Comparison of ENCODE assay signal across 9 cellular contexts in genomic region chr19:54178581-54179261, GRCh38. TPM values are rescaled to one million over a fixed set of nuclear protein-coding genes. Genes with fewer than 3 reads are reported as not detected.
DNase-seq lines count a peak whose midpoint lies in the region; ATAC-seq and TF ChIP-seq lines count a peak whose summit lies in the region.
"Had no signal": no experiment of that assay in that cellular context is flagged by ENCODE, and none has a peak within 500 bp of the region (broad histone marks: within the 10 kb centered on the region; RNA-seq: fewer than 3 reads in every experiment).

No MANE protein-coding gene starts in this region.

- H3K4me3 Mint-ChIP-seq in CD4-positive, CD25-positive, alpha-beta regulatory T cell, result no peak overlapping the region
- H3K4me3 Mint-ChIP-seq in HFFc6 (no peak overlapping the region), memory B cell (no peak overlapping the region)

- H3K9me3 Mint-ChIP-seq in CD4-positive, CD25-positive, alpha-beta regulatory T cell, result peaks cover 0 to 3% (median 0%) of the 10 kb centered on the region in 7 donors
- H3K9me3 Mint-ChIP-seq in HFFc6 (no peaks in the 10 kb centered on the region), memory B cell (no peaks in the 10 kb centered on the region)

- DNase-seq in CD4-positive, CD25-positive, alpha-beta regulatory T cell, result peak in 2 of 3 donors; percentile 43 to 46
- DNase-seq in HFFc6 (no peak), memory B cell (ENCODE audit: low spot score in 2 of 2) (no peak)
- DNase-seq in activated CD8-positive, alpha-beta memory T cell treated with anti-CD3 and anti-CD28 coated beads, Interleukin-2, amount 50 U/mL, for 48 hours, result peak; percentile 63

- no peak overlapping the region for H3K4me3 ChIP-seq in CD4-positive, CD25-positive, alpha-beta regulatory T cell (ENCODE audit: low read depth, low read length)
- H3K4me3 ChIP-seq: SJCRH30 had no signal

- no peaks in the 10 kb centered on the region for H3K27me3 Mint-ChIP-seq in CD4-positive, CD25-positive, alpha-beta regulatory T cell
- H3K27me3 Mint-ChIP-seq in HFFc6 (ENCODE audit: insufficient read depth) (no peaks in the 10 kb centered on the region; the same call in 1 of the 2 replicates), memory B cell (no peaks in the 10 kb centered on the region)

- H3K9me3 ChIP-seq in CD4-positive, CD25-positive, alpha-beta regulatory T cell (ENCODE audit: control insufficient read depth in 2 of 2, low read length in 2 of 2), result no peaks in the 10 kb centered on the region
- H3K9me3 ChIP-seq: SJCRH30 had no signal

- no peaks in the 10 kb centered on the region for H3K27me3 ChIP-seq in CD4-positive, CD25-positive, alpha-beta regulatory T cell (ENCODE audit: control insufficient read depth, insufficient read depth, low read length)
- H3K27me3 ChIP-seq: SJCRH30 had no signal

- peaks cover 10% of the 10 kb centered on the region for H3K36me3 Mint-ChIP-seq in CD4-positive, CD25-positive, alpha-beta regulatory T cell
- H3K36me3 Mint-ChIP-seq in HFFc6 (ENCODE audit: low read depth) (peaks cover 23% of the 10 kb centered on the region), memory B cell (peaks cover 4% of the 10 kb centered on the region)

- H3K4me1 ChIP-seq in CD4-positive, CD25-positive, alpha-beta regulatory T cell (ENCODE audit: control insufficient read depth, insufficient read depth, low read length, poor library complexity, severe bottlenecking), result no peaks in the 10 kb centered on the region

- H3K27ac Mint-ChIP-seq in CD4-positive, CD25-positive, alpha-beta regulatory T cell, result peak overlapping the region in 1 of 3 donors; percentile 65
- H3K27ac Mint-ChIP-seq in HFFc6 (no peak overlapping the region), memory B cell (no peak overlapping the region)

- ATAC-seq in CD4-positive, CD25-positive, alpha-beta regulatory T cell (ENCODE audit: low read depth in 2 of 2), result peak; percentile 74 to 76
- ATAC-seq in memory B cell (ENCODE audit: low read depth) (peak; percentile 92), HG03378 (IDR thresholded peaks at IDR 0.05; ENCODE audit: unreplicated experiment) (no peak), GM18520 (IDR thresholded peaks at IDR 0.05; ENCODE audit: unreplicated experiment) (no peak), HG02840 (IDR thresholded peaks at IDR 0.05; ENCODE audit: low FRiP score, unreplicated experiment) (no peak), HG03025 (IDR thresholded peaks at IDR 0.05; ENCODE audit: low FRiP score, unreplicated experiment) (no peak)

- peaks cover 0 to 2% (median under 1%) of the 10 kb centered on the region in 4 donors for H3K4me1 Mint-ChIP-seq in CD4-positive, CD25-positive, alpha-beta regulatory T cell
- H3K4me1 Mint-ChIP-seq in HFFc6 (ENCODE audit: low read depth), result no peaks in the 10 kb centered on the region
- peaks cover 7% of the 10 kb centered on the region for H3K4me1 Mint-ChIP-seq in memory B cell

- H3K36me3 ChIP-seq in CD4-positive, CD25-positive, alpha-beta regulatory T cell (ENCODE audit: control insufficient read depth, insufficient read depth, low read length), result no peaks in the 10 kb centered on the region

- 0 out of 2 replicates have a peak, but pooled peaks have one; percentile 7 for TF ChIP-seq CTCF in HFFc6 (IDR thresholded peaks at IDR 0.05)

- no peak overlapping the region for H3K27ac ChIP-seq in CD4-positive, CD25-positive, alpha-beta regulatory T cell (ENCODE audit: insufficient read depth, low read length, poor library complexity, severe bottlenecking)
- H3K27ac ChIP-seq: SJCRH30 had no signal

RNA-seq across cellular contexts. Expression of gene TMC4, which starts 5.8 kb away (rescaled TPM):
- 1.1 TPM for total RNA-seq in CD4-positive, CD25-positive, alpha-beta regulatory T cell
- under 1 TPM in 3 of 4 donors, not detected in 1; 0.42 to 0.60 (median 0.49) TPM for polyA plus RNA-seq in CD4-positive, CD25-positive, alpha-beta regulatory T cell
- total RNA-seq in HFFc6 (2021; fragmentation: NEBNext Ultra II Directional; extraction: Animal tissue kit (Norgen Biotek cat#: 25700)), result under 1 TPM; 0.43 to 0.70 (median 0.55) TPM
- total RNA-seq: SJCRH30 had no signal

RNA-seq across cellular contexts. Expression of gene MBOAT7, which starts 10.7 kb away (rescaled TPM):
- 25.8 TPM for total RNA-seq in CD4-positive, CD25-positive, alpha-beta regulatory T cell
- 10 to 100 TPM; 10.8 to 17.2 (median 15.0) TPM for polyA plus RNA-seq in CD4-positive, CD25-positive, alpha-beta regulatory T cell
- 100 to 1,000 TPM; 263 to 354 (median 313) TPM for total RNA-seq in HFFc6 (2021; fragmentation: NEBNext Ultra II Directional; extraction: Animal tissue kit (Norgen Biotek cat#: 25700))

RNA-seq across cellular contexts. Expression of gene TSEN34, which starts 12.4 kb away (rescaled TPM):
- 10.1 TPM for total RNA-seq in CD4-positive, CD25-positive, alpha-beta regulatory T cell
- 10 to 100 TPM; 36.6 to 55.5 (median 49.7) TPM for polyA plus RNA-seq in CD4-positive, CD25-positive, alpha-beta regulatory T cell
- total RNA-seq in HFFc6 (2021; fragmentation: NEBNext Ultra II Directional; extraction: Animal tissue kit (Norgen Biotek cat#: 25700)), result 10 to 100 TPM; 51.2 to 58.8 (median 54.4) TPM

RNA-seq across cellular contexts. Expression of gene LENG1, which starts 19.2 kb away (rescaled TPM):
- 9.3 TPM for total RNA-seq in CD4-positive, CD25-positive, alpha-beta regulatory T cell
- polyA plus RNA-seq in CD4-positive, CD25-positive, alpha-beta regulatory T cell, result 10 to 100 TPM; 12.2 to 17.5 (median 13.8) TPM
- 1 to 10 TPM; 3.7 to 7.6 (median 6.2) TPM for total RNA-seq in HFFc6 (2021; fragmentation: NEBNext Ultra II Directional; extraction: Animal tissue kit (Norgen Biotek cat#: 25700))

RNA-seq across cellular contexts. Expression of gene RPS9, which starts 21.9 kb away (rescaled TPM):
- total RNA-seq in CD4-positive, CD25-positive, alpha-beta regulatory T cell, result 1,161 TPM
- polyA plus RNA-seq in CD4-positive, CD25-positive, alpha-beta regulatory T cell, result 1,000 to 10,000 TPM in 2 of 4 donors, 100 to 1,000 TPM in 2; 756 to 1,075 (median 892) TPM
- 1,000 to 10,000 TPM; 1,015 to 1,196 (median 1,082) TPM for total RNA-seq in HFFc6 (2021; fragmentation: NEBNext Ultra II Directional; extraction: Animal tissue kit (Norgen Biotek cat#: 25700))

Comparison
In these comparisons a context has a peak if more than half of its experiments do, and no peak if none do; other contexts are left out.
1. ATAC-seq: peak in CD4-positive, CD25-positive, alpha-beta regulatory T cell (2 of 2) and memory B cell (single experiment); none in HG03378 (single experiment), GM18520 (single experiment), HG02840 (single experiment) and HG03025 (single experiment).
2. DNase-seq: peak in CD4-positive, CD25-positive, alpha-beta regulatory T cell (2 of 3) and activated CD8-positive, alpha-beta memory T cell treated with anti-CD3 and anti-CD28 coated beads, Interleukin-2, amount 50 U/mL, for 48 hours (single experiment); none in HFFc6 (single experiment) and memory B cell (0 of 2).